16 cellular contexts compared by ENCODE assay signal in the genomic region with DNA sequence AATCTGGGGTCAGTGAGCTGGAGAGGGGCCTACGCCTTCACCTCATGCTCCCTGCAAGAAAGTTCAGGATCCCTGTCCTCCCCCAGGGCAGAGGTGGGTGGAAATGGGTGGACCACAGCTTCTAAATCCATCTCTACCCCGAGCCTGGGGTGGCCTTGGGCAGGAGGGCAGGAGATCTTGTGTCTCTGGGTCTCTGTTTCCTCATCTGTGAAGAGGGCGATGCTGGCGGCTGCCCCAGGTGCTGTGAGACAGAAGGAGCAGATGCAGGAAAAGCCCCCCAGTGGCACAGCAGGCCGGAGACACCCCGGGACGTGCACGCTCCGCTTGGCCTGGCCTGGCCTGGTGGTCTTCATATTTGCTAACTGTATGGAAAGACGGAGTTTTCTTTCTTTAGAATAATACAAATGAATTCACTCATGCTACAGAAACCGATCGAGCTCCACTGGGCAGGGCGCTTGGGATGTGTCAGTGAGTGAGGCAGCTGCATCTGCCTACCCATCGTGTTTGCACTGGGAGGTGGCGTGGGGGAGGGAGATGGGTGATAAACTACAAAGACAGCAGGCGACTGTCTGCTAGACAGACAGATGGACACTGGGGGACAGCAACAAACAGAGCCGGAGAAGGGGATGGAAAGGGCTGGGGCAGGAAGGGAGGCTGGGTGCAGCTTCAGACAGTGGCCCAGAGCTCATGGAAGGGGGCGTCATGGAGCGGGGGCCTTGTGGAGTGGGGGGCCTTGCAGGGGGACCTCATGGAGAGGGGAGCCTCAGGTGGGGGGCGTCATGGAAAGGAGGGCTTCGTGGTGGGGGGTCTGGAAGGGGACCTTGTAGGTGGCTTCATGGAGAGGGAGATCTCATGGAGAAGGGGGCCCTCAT.
DNase-seq lines count a peak whose midpoint lies in the region; ATAC-seq and TF ChIP-seq lines count a peak whose summit lies in the region.
"Had no signal": no experiment of that assay in that cellular context is flagged by ENCODE, and none has a peak within 500 bp of the region (broad histone marks: within the 10 kb centered on the region; RNA-seq: fewer than 3 reads in every experiment).

No MANE protein-coding gene starts in this region.

- no peaks in the 10 kb centered on the region for H3K36me3 ChIP-seq in left ventricle myocardium inferior
- H3K36me3 ChIP-seq in colonic mucosa: no peaks in the 10 kb centered on the region
- H3K36me3 ChIP-seq in upper lobe of left lung: no peaks in the 10 kb centered on the region
- H3K36me3 ChIP-seq: cardiac muscle cell, WERI-Rb-1 had no signal

- no peak overlapping the region for H3K9ac ChIP-seq in colonic mucosa (ENCODE audit: low read depth in 2 of 2, low read length in 2 of 2)

- no peak overlapping the region for H3K27ac ChIP-seq in left ventricle myocardium inferior (replicated peaks)
- no peak overlapping the region for H3K27ac ChIP-seq in colonic mucosa
- no peak overlapping the region for H3K27ac ChIP-seq in upper lobe of left lung
- H3K27ac ChIP-seq: cardiac muscle cell, WERI-Rb-1 had no signal

- peak; percentile 51 for DNase-seq in cardiac septum (ENCODE audit: low spot score)
- DNase-seq in left ventricle myocardium inferior: no peak
- DNase-seq in colonic mucosa: peak; percentile 12
- DNase-seq in mesenteric fat pad (ENCODE audit: low spot score): peak; percentile 60
- DNase-seq in upper lobe of left lung: peak; percentile 18 to 62
- no peak for DNase-seq in T-helper 1 cell
- DNase-seq in NK-92 treated with Interleukin-12 subunit alpha and Interleukin-12 subunit beta, amount 100 ng/mL, for 24 hours (lab: John Stamatoyannopoulos, UW): no peak
- DNase-seq: effector CD4-positive, alpha-beta T cell; immature natural killer cell; NCI-H1436 treated with DMSO at 0.1 percent for 48 hours; NCI-H2227 treated with DMSO at 0.1 percent for 48 hours; stimulated activated naive CD4-positive, alpha-beta T cell treated with Interleukin-2 at 50 U/mL for 16 hours; WERI-Rb-1 had no signal

- H3K4me1 ChIP-seq in left ventricle myocardium inferior (no peaks in the 10 kb centered on the region), colonic mucosa (no peaks in the 10 kb centered on the region), upper lobe of left lung (no peaks in the 10 kb centered on the region)

- H3K4me3 ChIP-seq in left ventricle myocardium inferior: no peak overlapping the region
- H3K4me3 ChIP-seq in colonic mucosa: no peak overlapping the region
- H3K4me3 ChIP-seq in upper lobe of left lung: no peak overlapping the region
- H3K4me3 ChIP-seq: cardiac muscle cell had no signal

- H3K9me3 ChIP-seq in left ventricle myocardium inferior (replicated peaks) (peaks cover 16% of the 10 kb centered on the region), colonic mucosa (no peaks in the 10 kb centered on the region), upper lobe of left lung (no peaks in the 10 kb centered on the region)

- TF ChIP-seq EP300 in upper lobe of left lung (IDR thresholded peaks at IDR 0.05): no peak

- ATAC-seq in upper lobe of left lung (ENCODE audit: low FRiP score in 2 of 2) (no peak), HG02678 (IDR thresholded peaks at IDR 0.05; ENCODE audit: unreplicated experiment) (no peak)
- ATAC-seq: CD8-positive, alpha-beta T cell had no signal

- no peak for TF ChIP-seq POLR2A in upper lobe of left lung (IDR thresholded peaks at IDR 0.05)

- TF ChIP-seq CTCF in left ventricle myocardium inferior (IDR thresholded peaks at IDR 0.05; ENCODE audit: borderline replicate concordance): no peak
- no peak for TF ChIP-seq CTCF in colonic mucosa (IDR thresholded peaks at IDR 0.05)
- no peak for TF ChIP-seq CTCF in upper lobe of left lung (IDR thresholded peaks at IDR 0.05)

- H3K27me3 ChIP-seq in left ventricle myocardium inferior (ENCODE audit: low read depth) (peaks cover 75% of the 10 kb centered on the region), colonic mucosa (no peaks in the 10 kb centered on the region), upper lobe of left lung (peaks cover 0 to 5% (median 0%) of the 10 kb centered on the region in 4 donors)

- intact Hi-C loops in cardiac septum (cut with DNase I): no loop called here
- intact Hi-C loops in left ventricle myocardium inferior (cut with micrococcal nuclease): no loop called here
- intact Hi-C loops in colonic mucosa (cut with DNase I): no loop called here

- 75 to 78% methylated on average over 19 to 21 of the region's 21 CpGs for whole genome bisulfite sequencing in upper lobe of left lung, 2 donors

Comparison
In these comparisons a context has a peak if more than half of its experiments do, and no peak if none do; other contexts are left out.
1. DNase-seq: peak in cardiac septum (single experiment), colonic mucosa (single experiment), mesenteric fat pad (single experiment) and upper lobe of left lung (2 of 2); none in left ventricle myocardium inferior (single experiment), T-helper 1 cell (0 of 5) and NK-92 treated with Interleukin-12 subunit alpha and Interleukin-12 subunit beta, amount 100 ng/mL, for 24 hours (single experiment).